ENCODE assay signal across 15 cellular contexts in genomic region chr10:85319150-85319549, GRCh38.
DNase-seq lines count a peak whose midpoint lies in the region; ATAC-seq and TF ChIP-seq lines count a peak whose summit lies in the region.
"Had no signal": no experiment of that assay in that cellular context is flagged by ENCODE, and none has a peak within 500 bp of the region (broad histone marks: within the 10 kb centered on the region; RNA-seq: fewer than 3 reads in every experiment).

No MANE protein-coding gene starts in this region.

- peaks cover 3% of the 10 kb centered on the region; the same call in 1 of the 3 replicates for H3K36me3 Mint-ChIP-seq in GM23338 (ENCODE audit: low read depth)

- H3K4me3 ChIP-seq in GM23338: no peak overlapping the region
- H3K4me3 ChIP-seq: SK-N-MC, tibial nerve had no signal

- H3K9me3 Mint-ChIP-seq in GM23338: peaks cover 73% of the 10 kb centered on the region
- H3K9me3 Mint-ChIP-seq: activated T-cell treated with anti-CD3 and anti-CD28 coated beads, Interleukin-2, amount 50 U/mL, for 72 hours had no signal

- no peaks in the 10 kb centered on the region for H3K27me3 ChIP-seq in GM23338 (ENCODE audit: insufficient read depth)
- H3K27me3 ChIP-seq: tibial nerve had no signal

- H3K79me2 ChIP-seq in GM23338 (replicated peaks; ENCODE audit: insufficient read depth): no peaks in the 10 kb centered on the region

- no peak overlapping the region for H3K27ac ChIP-seq in GM23338 (ENCODE audit: low read depth)
- H3K27ac ChIP-seq: SK-N-MC, tibial nerve had no signal

- no peaks in the 10 kb centered on the region for H3F3A ChIP-seq in GM23338 (replicated peaks; ENCODE audit: low read depth)

- H3K4me1 ChIP-seq in GM23338 (ENCODE audit: insufficient read depth): no peaks in the 10 kb centered on the region
- H3K4me1 ChIP-seq: tibial nerve had no signal

- intact Hi-C loops in left cardiac atrium (cut with DNase I): no loop called here

- no peak overlapping the region for H3K27ac Mint-ChIP-seq in GM23338
- H3K27ac Mint-ChIP-seq: activated T-cell treated with anti-CD3 and anti-CD28 coated beads, Interleukin-2, amount 50 U/mL, for 72 hours had no signal

- H3K9me2 ChIP-seq in GM23338 (ENCODE audit: insufficient read depth): no peaks in the 10 kb centered on the region

- H4K20me1 ChIP-seq in GM23338 (replicated peaks; ENCODE audit: insufficient read depth): no peaks in the 10 kb centered on the region

- no peak overlapping the region for H3K4me3 Mint-ChIP-seq in GM23338
- H3K4me3 Mint-ChIP-seq: activated T-cell treated with anti-CD3 and anti-CD28 coated beads, Interleukin-2, amount 50 U/mL, for 72 hours had no signal

- no peaks in the 10 kb centered on the region for H3K36me3 ChIP-seq in GM23338 (ENCODE audit: insufficient read depth)
- H3K36me3 ChIP-seq: tibial nerve had no signal

- no peaks in the 10 kb centered on the region for H3K27me3 Mint-ChIP-seq in GM23338 (ENCODE audit: insufficient read depth, low read depth, poor library complexity)

- ATAC-seq in left cardiac atrium (peak; percentile 75 to 86), GM23338 (no peak), GM21619 (IDR thresholded peaks at IDR 0.05; ENCODE audit: unreplicated experiment) (no peak)
- ATAC-seq: activated T-cell treated with anti-CD3 and anti-CD28 coated beads, Interleukin-2, amount 50 U/mL, for 72 hours had no signal

- no peak overlapping the region for H3K4me2 ChIP-seq in GM23338

- H2AFZ ChIP-seq in GM23338: no peak overlapping the region

- DNase-seq in NCI-H2029 (lab: John Stamatoyannopoulos, UW): peak; percentile 1
- DNase-seq in NCI-H2029 treated with DMSO at 0.1 percent for 48 hours (lab: John Stamatoyannopoulos, UW): no peak
- DNase-seq in RPMI7951 (ENCODE audit: low read depth): peak; percentile 39
- no peak for DNase-seq in left cardiac atrium
- peak; percentile 9 for DNase-seq in retina
- no peak for DNase-seq in GM23338 (ENCODE audit: low spot score)
- no peak for DNase-seq in NCI-H187 (lab: John Stamatoyannopoulos, UW)
- DNase-seq: ACHN; activated T-cell treated with anti-CD3 and anti-CD28 coated beads, Interleukin-2, amount 50 U/mL, for 72 hours; aorta; IMR-90; NCI-H226 had no signal

- TF ChIP-seq CTCF in GM23338 (conservative IDR thresholded peaks at IDR 0.05; ENCODE audit: low read depth in 2 of 2): no peak

- H3K4me1 Mint-ChIP-seq in GM23338: no peaks in the 10 kb centered on the region

TF ChIP-seq in GM23338, 12 proteins besides CTCF, POLR2A, EP300 and RAD21:
- TF ChIP-seq STAT1 (IDR thresholded peaks at IDR 0.05; ENCODE audit: unreplicated experiment) (no peak), ZNF331 (CRISPR knock-in tag; IDR thresholded peaks at IDR 0.05; ENCODE audit: low read depth) (no peak), ZNF462 (CRISPR knock-in tag; IDR thresholded peaks at IDR 0.05) (no peak), EZH2phosphoT487 (IDR thresholded peaks at IDR 0.05; ENCODE audit: unreplicated experiment) (no peak), NANOG (IDR thresholded peaks at IDR 0.05; ENCODE audit: borderline replicate concordance) (no peak)
- TF ChIP-seq, protein P1, sequence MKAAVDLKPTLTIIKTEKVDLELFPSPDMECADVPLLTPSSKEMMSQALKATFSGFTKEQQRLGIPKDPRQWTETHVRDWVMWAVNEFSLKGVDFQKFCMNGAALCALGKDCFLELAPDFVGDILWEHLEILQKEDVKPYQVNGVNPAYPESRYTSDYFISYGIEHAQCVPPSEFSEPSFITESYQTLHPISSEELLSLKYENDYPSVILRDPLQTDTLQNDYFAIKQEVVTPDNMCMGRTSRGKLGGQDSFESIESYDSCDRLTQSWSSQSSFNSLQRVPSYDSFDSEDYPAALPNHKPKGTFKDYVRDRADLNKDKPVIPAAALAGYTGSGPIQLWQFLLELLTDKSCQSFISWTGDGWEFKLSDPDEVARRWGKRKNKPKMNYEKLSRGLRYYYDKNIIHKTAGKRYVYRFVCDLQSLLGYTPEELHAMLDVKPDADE (IDR thresholded peaks at IDR 0.05): no peak
- TF ChIP-seq, protein P2, sequence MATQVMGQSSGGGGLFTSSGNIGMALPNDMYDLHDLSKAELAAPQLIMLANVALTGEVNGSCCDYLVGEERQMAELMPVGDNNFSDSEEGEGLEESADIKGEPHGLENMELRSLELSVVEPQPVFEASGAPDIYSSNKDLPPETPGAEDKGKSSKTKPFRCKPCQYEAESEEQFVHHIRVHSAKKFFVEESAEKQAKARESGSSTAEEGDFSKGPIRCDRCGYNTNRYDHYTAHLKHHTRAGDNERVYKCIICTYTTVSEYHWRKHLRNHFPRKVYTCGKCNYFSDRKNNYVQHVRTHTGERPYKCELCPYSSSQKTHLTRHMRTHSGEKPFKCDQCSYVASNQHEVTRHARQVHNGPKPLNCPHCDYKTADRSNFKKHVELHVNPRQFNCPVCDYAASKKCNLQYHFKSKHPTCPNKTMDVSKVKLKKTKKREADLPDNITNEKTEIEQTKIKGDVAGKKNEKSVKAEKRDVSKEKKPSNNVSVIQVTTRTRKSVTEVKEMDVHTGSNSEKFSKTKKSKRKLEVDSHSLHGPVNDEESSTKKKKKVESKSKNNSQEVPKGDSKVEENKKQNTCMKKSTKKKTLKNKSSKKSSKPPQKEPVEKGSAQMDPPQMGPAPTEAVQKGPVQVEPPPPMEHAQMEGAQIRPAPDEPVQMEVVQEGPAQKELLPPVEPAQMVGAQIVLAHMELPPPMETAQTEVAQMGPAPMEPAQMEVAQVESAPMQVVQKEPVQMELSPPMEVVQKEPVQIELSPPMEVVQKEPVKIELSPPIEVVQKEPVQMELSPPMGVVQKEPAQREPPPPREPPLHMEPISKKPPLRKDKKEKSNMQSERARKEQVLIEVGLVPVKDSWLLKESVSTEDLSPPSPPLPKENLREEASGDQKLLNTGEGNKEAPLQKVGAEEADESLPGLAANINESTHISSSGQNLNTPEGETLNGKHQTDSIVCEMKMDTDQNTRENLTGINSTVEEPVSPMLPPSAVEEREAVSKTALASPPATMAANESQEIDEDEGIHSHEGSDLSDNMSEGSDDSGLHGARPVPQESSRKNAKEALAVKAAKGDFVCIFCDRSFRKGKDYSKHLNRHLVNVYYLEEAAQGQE (IDR thresholded peaks at IDR 0.05; ENCODE audit: unreplicated experiment): no peak

Comparison
In these comparisons a context has a peak if more than half of its experiments do, and no peak if none do; other contexts are left out.
1. DNase-seq: peak in NCI-H2029 (single experiment), RPMI7951 (single experiment) and retina (single experiment); none in NCI-H2029 treated with DMSO at 0.1 percent for 48 hours (single experiment), left cardiac atrium (single experiment), GM23338 (single experiment) and NCI-H187 (0 of 2).
2. ATAC-seq: peak in left cardiac atrium (2 of 2); none in GM23338 (single experiment) and GM21619 (single experiment).